ENCODE assay signal across 11 cellular contexts in the genomic region with DNA sequence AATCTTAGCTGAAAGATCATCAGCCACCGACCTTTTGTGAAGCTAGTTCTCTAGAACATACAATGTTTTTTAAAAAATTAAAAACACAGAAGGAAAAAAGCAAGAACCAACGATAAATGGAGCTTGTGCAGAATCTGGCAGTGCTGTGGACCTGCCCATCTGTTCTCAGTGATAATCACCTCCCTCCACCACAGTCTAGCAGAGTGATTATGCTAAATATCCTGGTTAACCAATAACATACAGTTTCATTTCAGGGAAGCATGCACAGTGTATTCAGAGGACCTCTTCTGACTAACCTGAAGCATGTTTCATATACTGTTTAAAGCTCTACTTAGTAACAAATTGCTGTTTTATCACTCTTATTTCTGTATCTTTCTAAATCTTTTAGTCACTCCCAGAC.
DNase-seq lines count a peak whose midpoint lies in the region; ATAC-seq and TF ChIP-seq lines count a peak whose summit lies in the region.
"Had no signal": no experiment of that assay in that cellular context is flagged by ENCODE, and none has a peak within 500 bp of the region (broad histone marks: within the 10 kb centered on the region; RNA-seq: fewer than 3 reads in every experiment).

No MANE protein-coding gene starts in this region.

- no peak overlapping the region for H3K27ac ChIP-seq in left lung
- H3K27ac ChIP-seq: BLaER1 treated with 17β-estradiol and CSF1 and Interleukin-3, amounts not matched to agents 10 nM and 100 nM; sigmoid colon; SJCRH30 had no signal

- no peaks in the 10 kb centered on the region for H3K9me3 ChIP-seq in left lung
- H3K9me3 ChIP-seq: BLaER1 treated with 17β-estradiol and CSF1 and Interleukin-3, amounts not matched to agents 10 nM and 100 nM; sigmoid colon; SJCRH30 had no signal

- intact Hi-C loops in left lung (cut with DNase I) = no loop called here

- no peak for TF ChIP-seq CTCF in left lung (IDR thresholded peaks at IDR 0.05)

- H3K27me3 ChIP-seq in left lung = no peaks in the 10 kb centered on the region
- H3K27me3 ChIP-seq: BLaER1 treated with 17β-estradiol and CSF1 and Interleukin-3, amounts not matched to agents 10 nM and 100 nM; sigmoid colon; SJCRH30 had no signal

- H3K4me3 ChIP-seq in left lung = no peak overlapping the region
- H3K4me3 ChIP-seq: BLaER1 treated with 17β-estradiol and CSF1 and Interleukin-3, amounts not matched to agents 10 nM and 100 nM; sigmoid colon; SJCRH30 had no signal

- H3K36me3 ChIP-seq in left lung = no peaks in the 10 kb centered on the region
- H3K36me3 ChIP-seq: BLaER1 treated with 17β-estradiol and CSF1 and Interleukin-3, amounts not matched to agents 10 nM and 100 nM; sigmoid colon; SJCRH30 had no signal

- no peaks in the 10 kb centered on the region for H3K4me1 ChIP-seq in left lung
- H3K4me1 ChIP-seq: BLaER1 treated with 17β-estradiol and CSF1 and Interleukin-3, amounts not matched to agents 10 nM and 100 nM; sigmoid colon; SJCRH30 had no signal

- peak; percentile 85 for ATAC-seq in GM21423 (IDR thresholded peaks at IDR 0.05; ENCODE audit: unreplicated experiment)
- no peak for ATAC-seq in left lung
- no peak for ATAC-seq in HG03571 (IDR thresholded peaks at IDR 0.05; ENCODE audit: unreplicated experiment)
- no peak for ATAC-seq in stimulated activated naive CD8-positive, alpha-beta T cell treated with anti-CD3 and anti-CD28 coated beads, Interleukin-15, Interleukin-2, amounts not matched to agents 100 U/mL and 50 U/mL, for 24 hours

- DNase-seq in Ammon's horn (ENCODE audit: low spot score) = peak; percentile 70
- peak in 2 of 3 experiments; percentile 66 to 91 for DNase-seq in NCI-H1417 (lab: John Stamatoyannopoulos, UW)
- DNase-seq in astrocyte of the hippocampus (ENCODE audit: low read depth, low spot score) = peak; percentile 9
- no peak for DNase-seq in left lung
- no peak for DNase-seq in effector CD4-positive, alpha-beta T cell
- no peak for DNase-seq in stimulated activated naive CD8-positive, alpha-beta T cell treated with anti-CD3 and anti-CD28 coated beads, Interleukin-15, Interleukin-2, amounts not matched to agents 100 U/mL and 50 U/mL, for 24 hours
- DNase-seq: sigmoid colon, SJCRH30 had no signal

Comparison
In these comparisons a context has a peak if more than half of its experiments do, and no peak if none do; other contexts are left out.
1. DNase-seq: peak in Ammon's horn (single experiment), NCI-H1417 (2 of 3) and astrocyte of the hippocampus (single experiment); none in left lung (0 of 2), effector CD4-positive, alpha-beta T cell (single experiment) and stimulated activated naive CD8-positive, alpha-beta T cell treated with anti-CD3 and anti-CD28 coated beads, Interleukin-15, Interleukin-2, amounts not matched to agents 100 U/mL and 50 U/mL, for 24 hours (single experiment).